ENCODE assay signal across 19 cellular contexts in genomic region chr15:31100738-31101137, GRCh38. TPM values are rescaled to one million over a fixed set of nuclear protein-coding genes. Genes with fewer than 3 reads are reported as not detected.
"Had no signal": no experiment of that assay in that cellular context is flagged by ENCODE, and none has a peak within 500 bp of the region (broad histone marks: within the 10 kb centered on the region; RNA-seq: fewer than 3 reads in every experiment).

No MANE protein-coding gene starts in this region.

- DNase-seq: activated CD4-positive, alpha-beta T cell treated with anti-CD3 and anti-CD28 coated beads, Interleukin-2, amount 50 U/mL, for 4 hours; activated CD8-positive, alpha-beta memory T cell treated with anti-CD3 and anti-CD28 coated beads, Interleukin-2, amount 10 ng/mL, durations not matched to agents 7 days and 5 days; activated gamma-delta T cell treated with Interleukin-2 at 50 U/mL for 16 hours; activated naive CD8-positive, alpha-beta T cell treated with anti-CD3 and anti-CD28 coated beads, Interleukin-2, amount 10 ng/mL, durations not matched to agents 7 days and 5 days; activated T-cell treated with anti-CD3 and anti-CD28 coated beads, Interleukin-2, amount 50 U/mL, for 48 hours; anterior cingulate cortex; kidney glomerular epithelial cell; pancreas; retina; small intestine had no signal

- H3K4me1 Mint-ChIP-seq: activated CD8-positive, alpha-beta memory T cell treated with anti-CD3 and anti-CD28 coated beads, Interleukin-2, amount 10 ng/mL, durations not matched to agents 7 days and 5 days had no signal

- ATAC-seq: activated CD8-positive, alpha-beta memory T cell treated with anti-CD3 and anti-CD28 coated beads, Interleukin-2, amount 10 ng/mL, durations not matched to agents 7 days and 5 days; gastroesophageal sphincter; pancreas had no signal

- H3K27ac Mint-ChIP-seq: activated CD8-positive, alpha-beta memory T cell treated with anti-CD3 and anti-CD28 coated beads, Interleukin-2, amount 10 ng/mL, durations not matched to agents 7 days and 5 days; activated naive CD8-positive, alpha-beta T cell treated with anti-CD3 and anti-CD28 coated beads, Interleukin-2, amount 10 ng/mL, durations not matched to agents 7 days and 5 days had no signal

- H3K27ac ChIP-seq: breast epithelium, gastroesophageal sphincter, pancreas, tibial nerve, vagina had no signal

- H3K27me3 ChIP-seq: breast epithelium, pancreas, tibial nerve, vagina had no signal

- H3K4me3 ChIP-seq: breast epithelium, gastroesophageal sphincter, pancreas, tibial nerve, vagina had no signal

- H3K4me3 Mint-ChIP-seq: activated CD8-positive, alpha-beta memory T cell treated with anti-CD3 and anti-CD28 coated beads, Interleukin-2, amount 10 ng/mL, durations not matched to agents 7 days and 5 days; activated naive CD8-positive, alpha-beta T cell treated with anti-CD3 and anti-CD28 coated beads, Interleukin-2, amount 10 ng/mL, durations not matched to agents 7 days and 5 days; neural crest cell had no signal

- H3K9me3 Mint-ChIP-seq: activated naive CD8-positive, alpha-beta T cell treated with anti-CD3 and anti-CD28 coated beads, Interleukin-2, amount 10 ng/mL, durations not matched to agents 7 days and 5 days; neural crest cell had no signal

- H3K4me1 ChIP-seq: breast epithelium, gastroesophageal sphincter had no signal

RNA-seq across cellular contexts. Expression of gene TRPM1, which starts 0.8 kb away (rescaled TPM):
- total RNA-seq: activated naive CD8-positive, alpha-beta T cell treated with anti-CD3 and anti-CD28 coated beads, Interleukin-2, amount 10 ng/mL, durations not matched to agents 7 days and 5 days; breast epithelium; cerebellum; fibroblast of lung; gastroesophageal sphincter; liver; neural crest cell; T-helper 2 cell treated with Interferon-gamma antibody and Interleukin-4, amounts not matched to agents 100 ng/mL and 5 ng/mL, for 36 hours; tibial nerve; vagina had no signal
- polyA plus RNA-seq: fibroblast of lung, liver, pancreas had no signal
